Comparison of ENCODE assay signal across 26 cellular contexts in genomic region chr1:192852548-192852947, GRCh38.
"Had no signal": no experiment of that assay in that cellular context is flagged by ENCODE, and none has a peak within 500 bp of the region (broad histone marks: within the 10 kb centered on the region; RNA-seq: fewer than 3 reads in every experiment).

No MANE protein-coding gene starts in this region.

- H3K9me3 ChIP-seq: neutrophil, pancreas, psoas muscle, right lobe of liver, sigmoid colon, suprapubic skin, testis, tibial artery, transverse colon, upper lobe of right lung, uterus had no signal

- DNase-seq: naive thymus-derived CD4-positive, alpha-beta T cell; natural killer cell; nucleus accumbens; pancreas; psoas muscle; right cardiac atrium; right lobe of liver; sigmoid colon; small intestine; stimulated activated CD4-positive, alpha-beta T cell treated with anti-CD3 and anti-CD28 coated beads, Interleukin-12 subunit alpha, Interleukin-12 subunit beta, amount 100 ng/mL, for 4 hours; stimulated activated CD4-positive, alpha-beta T cell treated with anti-CD3 and anti-CD28 coated beads, Interleukin-1b, Interleukin-23, amount 100 ng/mL, for 48 hours; stimulated activated CD4-positive, alpha-beta T cell treated with anti-CD3 and anti-CD28 coated beads, Interleukin-4, amount 100 ng/mL, for 1 hour; stimulated activated CD4-positive, alpha-beta T cell treated with anti-CD3 and anti-CD28 coated beads, Interleukin-4, amount 100 ng/mL, for 4 hours; stimulated activated CD8-positive, alpha-beta memory T cell treated with anti-CD3 and anti-CD28 coated beads, Interleukin-4, amount 100 ng/mL, for 48 hours; stimulated activated naive CD4-positive, alpha-beta T cell; stimulated activated naive CD8-positive, alpha-beta T cell treated with anti-CD3 and anti-CD28 coated beads, Interleukin-15, amount 100 ng/mL, for 72 hours; stimulated activated naive CD8-positive, alpha-beta T cell treated with anti-CD3 and anti-CD28 coated beads, Interleukin-15, Interleukin-2, amounts not matched to agents 100 U/mL and 50 U/mL, for 24 hours; substantia nigra; testis; tibial artery; transverse colon; upper lobe of right lung; uterus had no signal

- H3K36me3 ChIP-seq: neutrophil, pancreas, right lobe of liver, sigmoid colon, suprapubic skin, tibial artery, transverse colon, upper lobe of right lung, uterus had no signal

- ATAC-seq: naive thymus-derived CD4-positive, alpha-beta T cell; natural killer cell; pancreas; psoas muscle; right cardiac atrium; right lobe of liver; stimulated activated memory B cell treated with anti-CD40 and anti-IgM and Interleukin-4, amounts not matched to agents 10 μg/mL and 1 μg/mL and 100 μg/mL, for 72 hours; stimulated activated naive CD8-positive, alpha-beta T cell treated with anti-CD3 and anti-CD28 coated beads, Interleukin-15, amount 100 ng/mL, for 72 hours; stimulated activated naive CD8-positive, alpha-beta T cell treated with anti-CD3 and anti-CD28 coated beads, Interleukin-15, Interleukin-2, amounts not matched to agents 100 U/mL and 50 U/mL, for 24 hours; upper lobe of right lung had no signal

- H3K27me3 ChIP-seq: neutrophil, pancreas, right lobe of liver, sigmoid colon, suprapubic skin, testis, tibial artery, transverse colon, upper lobe of right lung, uterus had no signal

- H3K4me1 ChIP-seq: psoas muscle, right lobe of liver, suprapubic skin, testis, tibial artery, transverse colon, upper lobe of right lung, uterus had no signal

- H3K27ac ChIP-seq: neutrophil, pancreas, psoas muscle, right lobe of liver, sigmoid colon, suprapubic skin, testis, tibial artery, transverse colon, upper lobe of right lung had no signal

- H3K4me3 ChIP-seq: pancreas, psoas muscle, right lobe of liver, sigmoid colon, suprapubic skin, testis, tibial artery, transverse colon, upper lobe of right lung, uterus had no signal
